ENCODE assay signal across 22 cellular contexts in genomic region chr16:89199241-89200123, GRCh38. TPM values are rescaled to one million over a fixed set of nuclear protein-coding genes. Genes with fewer than 3 reads are reported as not detected.
A peak's percentile ranks its signal among the peaks of the same experiment; 100 is the strongest.
DNase-seq lines count a peak whose midpoint lies in the region; ATAC-seq, FAIRE-seq and TF ChIP-seq lines count a peak whose summit lies in the region.
"Had no signal": no experiment of that assay in that cellular context is flagged by ENCODE, and none has a peak within 500 bp of the region (broad histone marks: within the 10 kb centered on the region; RNA-seq: fewer than 3 reads in every experiment).

No MANE protein-coding gene starts in this region.

- POLR2A ChIA-PET in T-cell (lab: Charles Lee) = interaction anchor here in 1 of 2 donors (0.5 kb wide), 1 partner anchor 621 kb away, joined by 3 read pairs; no protein-coding TSS in a partner anchor

- H3K9me3 ChIP-seq in right cardiac atrium (ENCODE audit: control insufficient read depth, low read length) (no peaks in the 10 kb centered on the region), lower lobe of right lung (no peaks in the 10 kb centered on the region)
- H3K9me3 ChIP-seq: MG63 had no signal

- peaks cover 21 to 47% of the 10 kb centered on the region in 2 donors for H3K27me3 Mint-ChIP-seq in T-cell

- H3K27ac Mint-ChIP-seq in T-cell = no peak overlapping the region
- H3K27ac Mint-ChIP-seq: activated CD8-positive, alpha-beta T cell treated with anti-CD3 and anti-CD28 coated beads, Interleukin-2, amount 10 ng/mL, durations not matched to agents 7 days and 5 days had no signal

- H3K36me3 Mint-ChIP-seq in T-cell = no peaks in the 10 kb centered on the region

- no peaks in the 10 kb centered on the region for H3K36me3 ChIP-seq in lower lobe of right lung
- H3K36me3 ChIP-seq: cardiac muscle cell, MG63 had no signal

- no peak for TF ChIP-seq CTCF in lower lobe of right lung (IDR thresholded peaks at IDR 0.05)
- no peak for TF ChIP-seq CTCF in D721Med (IDR thresholded peaks at IDR 0.05; ENCODE audit: insufficient read depth, missing control alignments)

- peak overlapping the region in 2 of 3 donors; percentile 28 to 62 for H3K4me3 Mint-ChIP-seq in T-cell
- H3K4me3 Mint-ChIP-seq: activated CD8-positive, alpha-beta T cell treated with anti-CD3 and anti-CD28 coated beads, Interleukin-2, amount 10 ng/mL, durations not matched to agents 7 days and 5 days had no signal

- intact Hi-C loops in right cardiac atrium (cut with DNase I) = no loop called here
- intact Hi-C loops in left cardiac atrium (cut with DNase I) = no loop called here
- intact Hi-C loops in lower lobe of right lung (cut with DNase I) = no loop called here

- H3K27ac ChIP-seq in right cardiac atrium (ENCODE audit: low read length) (no peak overlapping the region), lower lobe of right lung (peak overlapping the region; percentile 74)
- H3K27ac ChIP-seq: cardiac muscle cell had no signal

- H3K4me3 ChIP-seq in right cardiac atrium (ENCODE audit: low read length) (no peak overlapping the region), lower lobe of right lung (peak overlapping the region; percentile 49)
- H3K4me3 ChIP-seq: GM12878, MG63 had no signal

- ATAC-seq in right cardiac atrium = no peak
- ATAC-seq in left cardiac atrium = no peak
- ATAC-seq in T-cell (replicated peaks in 1 of 4) = no peak
- no peak for ATAC-seq in lower lobe of right lung
- ATAC-seq in GM21528 (IDR thresholded peaks at IDR 0.05; ENCODE audit: low FRiP score, unreplicated experiment) = no peak
- ATAC-seq in HG02884 (IDR thresholded peaks at IDR 0.05; ENCODE audit: unreplicated experiment) = no peak
- ATAC-seq: activated CD8-positive, alpha-beta T cell treated with anti-CD3 and anti-CD28 coated beads, Interleukin-2, amount 10 ng/mL, durations not matched to agents 7 days and 5 days; GM12878; PC-3; SK-N-SH treated with all-trans-retinoic acid at 6 μM for 48 hours had no signal

- CTCF ChIA-PET in T-cell (lab: Charles Lee) = no interaction called here

- peaks cover 0 to 21% (median 13%) of the 10 kb centered on the region in 3 donors for H3K4me1 Mint-ChIP-seq in T-cell

- H3K27me3 ChIP-seq in right cardiac atrium (ENCODE audit: control insufficient read depth, insufficient read depth) = no peaks in the 10 kb centered on the region
- peaks cover 47% of the 10 kb centered on the region for H3K27me3 ChIP-seq in lower lobe of right lung (ENCODE audit: low read depth)

- WGBS in right cardiac atrium = 83% methylated on average over 22 of the region's 22 CpGs

- DNase-seq in right cardiac atrium (peak in 2 of 3 donors; percentile 43 to 51), left cardiac atrium (no peak), T-cell (no peak), lower lobe of right lung (peak; percentile 49), NAMALWA (ENCODE audit: low spot score) (no peak), D721Med (ENCODE audit: insufficient read length, low spot score) (no peak)
- DNase-seq: ACHN; activated CD8-positive, alpha-beta T cell treated with anti-CD3 and anti-CD28 coated beads, Interleukin-2, amount 10 ng/mL, durations not matched to agents 7 days and 5 days; head of caudate nucleus; MG63; NCI-H1930; NCI-H510A; PC-3; stimulated activated naive CD4-positive, alpha-beta T cell treated with Interleukin-2 at 50 U/mL for 16 hours had no signal

- H3K9me3 Mint-ChIP-seq in T-cell = peaks cover 0 to 4% (median 0%) of the 10 kb centered on the region in 3 donors

- FAIRE-seq in D721Med (lab: Jason Lieb, UNC) = no peak
- FAIRE-seq: GM12878 had no signal

- H3K4me1 ChIP-seq in right cardiac atrium (ENCODE audit: control insufficient read depth, insufficient read depth, low read length) (no peaks in the 10 kb centered on the region), lower lobe of right lung (peaks cover 21% of the 10 kb centered on the region)

RNA-seq across cellular contexts. Expression of gene SLC22A31, which starts 0.9 kb away (rescaled TPM):
- total RNA-seq in right cardiac atrium (under 1 TPM in 2 of 4 donors, not detected in 2; 0.12 to 0.69 TPM), left cardiac atrium (under 1 TPM in 1 of 2 donors, not detected in 1; 0.27 TPM), T-cell (1 to 10 TPM in 3 of 5 donors, under 1 TPM in 2; 0.49 to 2.7 (median 1.3) TPM), lower lobe of right lung (132 TPM)
- 0.05 TPM for polyA plus RNA-seq in right cardiac atrium
- total RNA-seq: activated CD8-positive, alpha-beta T cell treated with anti-CD3 and anti-CD28 coated beads, Interleukin-2, amount 10 ng/mL, durations not matched to agents 7 days and 5 days; GM12878; H4; HT-29 had no signal

RNA-seq across cellular contexts. Expression of gene ZNF778, which starts 18.0 kb away (rescaled TPM):
- total RNA-seq in right cardiac atrium (1 to 10 TPM; 6.6 to 9.0 (median 8.0) TPM), left cardiac atrium (1 to 10 TPM; 7.5 to 9.8 TPM), T-cell (10 to 100 TPM in 3 of 5 donors, 1 to 10 TPM in 2; 6.0 to 16.3 (median 13.6) TPM), lower lobe of right lung (9.7 TPM)
- 1.6 TPM for polyA plus RNA-seq in right cardiac atrium

RNA-seq across cellular contexts. Expression of gene CDH15, which starts 27.9 kb away (rescaled TPM):
- total RNA-seq in right cardiac atrium (under 1 TPM; 0.09 to 0.14 (median 0.13) TPM), left cardiac atrium (under 1 TPM in 1 of 2 donors, not detected in 1; 0.09 TPM), T-cell (under 1 TPM in 1 of 5 donors, not detected in 4; 0.19 TPM), lower lobe of right lung (0.50 TPM)
- polyA plus RNA-seq in right cardiac atrium = 0.05 TPM
- total RNA-seq: activated CD8-positive, alpha-beta T cell treated with anti-CD3 and anti-CD28 coated beads, Interleukin-2, amount 10 ng/mL, durations not matched to agents 7 days and 5 days; HT-29; ureter had no signal

Comparison
In these comparisons a context has a peak if more than half of its experiments do, and no peak if none do; other contexts are left out.
1. DNase-seq: peak in right cardiac atrium (2 of 3) and lower lobe of right lung (single experiment); none in left cardiac atrium (single experiment), T-cell (0 of 34), NAMALWA (single experiment) and D721Med (single experiment).
2. RNA of gene SLC22A31, which starts 0.9 kb away (total RNA-seq): 132 TPM in lower lobe of right lung (single experiment); 0.49 to 2.7 TPM in T-cell, 0.12 to 0.69 TPM in right cardiac atrium and 0.27 TPM in left cardiac atrium; every median in the first group is over 10 times any median in the second.